ENCODE assay signal across 8 cellular contexts in genomic region chr15:64162869-64163661, GRCh38. TPM values are rescaled to one million over a fixed set of nuclear protein-coding genes. Genes with fewer than 3 reads are reported as not detected.
DNase-seq lines count a peak whose midpoint lies in the region; ATAC-seq, FAIRE-seq and TF ChIP-seq lines count a peak whose summit lies in the region.

TSS of gene PPIB (minus strand) at chr15:64163022. CDS start at chr15:64162986, 36 bp downstream.

- H3K9me1 ChIP-seq in endothelial cell of umbilical vein (replicated peaks; ENCODE audit: control insufficient read depth, extremely low read depth, insufficient read depth, low read length) = no peaks in the 10 kb centered on the region

- H3K9me3 ChIP-seq in OCI-LY1 (ENCODE audit: low read length) (no peaks in the 10 kb centered on the region), endothelial cell of umbilical vein (replicated peaks; ENCODE audit: control insufficient read depth, insufficient read depth, low read length) (no peaks in the 10 kb centered on the region), mononuclear cell (ENCODE audit: low read depth, low read length) (no peaks in the 10 kb centered on the region)

- peaks cover 56% of the 10 kb centered on the region for H3K4me1 ChIP-seq in OCI-LY1 (ENCODE audit: insufficient read depth, low read length, severe bottlenecking)
- peaks cover 16% of the 10 kb centered on the region for H3K4me1 ChIP-seq in endothelial cell of umbilical vein (ENCODE audit: control insufficient read depth, extremely low read depth, insufficient read depth, low read length)
- H3K4me1 ChIP-seq in mononuclear cell (ENCODE audit: insufficient read depth, low read length) = peaks cover 63% of the 10 kb centered on the region

- no peaks in the 10 kb centered on the region for H4K20me1 ChIP-seq in OCI-LY1 (ENCODE audit: insufficient read depth, low read length)
- H4K20me1 ChIP-seq in endothelial cell of umbilical vein (replicated peaks; ENCODE audit: control insufficient read depth, extremely low read depth, insufficient read depth, low read length) = no peaks in the 10 kb centered on the region

- H3K27me3 ChIP-seq in OCI-LY1 (ENCODE audit: insufficient read depth, low read length) = no peaks in the 10 kb centered on the region
- no peaks in the 10 kb centered on the region for H3K27me3 ChIP-seq in endothelial cell of umbilical vein (ENCODE audit: control insufficient read depth in 2 of 2, insufficient read depth in 2 of 2, low read length in 2 of 2)
- H3K27me3 ChIP-seq in mononuclear cell (ENCODE audit: insufficient read depth, low read length) = no peaks in the 10 kb centered on the region

- dilution Hi-C loops in endothelial cell of umbilical vein (cut with MboI; ENCODE audit: extremely low pct_ligation_motif_present, low sequenced_read_pairs) = no loop called here

- POLR2A ChIA-PET in endothelial cell of umbilical vein (lab: Charles Lee) = interaction anchor here (0.6 to 1.7 kb wide), 3 partner anchors 19 to 225 kb away, joined by 3 to 8 read pairs (median 7); partner anchors contain the start of gene TRIP4

- H3K4me3 ChIP-seq in OCI-LY1 (ENCODE audit: low read depth, low read length, poor library complexity, severe bottlenecking) = peak within 1 kb of the TSS; percentile 94
- peak within 1 kb of the TSS; percentile 77 to 96 (median 94) for H3K4me3 ChIP-seq in endothelial cell of umbilical vein (replicated peaks in 1 of 3; ENCODE audit: insufficient read depth in 1 of 3, low read depth in 1 of 3, low read length in 3 of 3)
- H3K4me3 ChIP-seq in mononuclear cell (ENCODE audit: low read length) = peak within 1 kb of the TSS; percentile 87

- BruUV-seq in endothelial cell of umbilical vein (replicated peaks; lab: Mats Ljungman, UMichigan) = no TSS peak

- ATAC-seq in GM21515 (IDR thresholded peaks at IDR 0.05; ENCODE audit: unreplicated experiment) = peak; percentile 88

- H3K27ac ChIP-seq in OCI-LY1 (ENCODE audit: low read depth, low read length, poor library complexity, severe bottlenecking) (peak within 1 kb of the TSS; percentile 78), endothelial cell of umbilical vein (ENCODE audit: insufficient read depth, low read depth, low read length) (peak within 1 kb of the TSS; percentile 70)

- no peaks in the 10 kb centered on the region for H3K9me2 ChIP-seq in OCI-LY1 (ENCODE audit: low read depth, low read length)

- FAIRE-seq in endothelial cell of umbilical vein (lab: Jason Lieb, UNC) = peak; percentile 92

- intact Hi-C loops in endothelial cell of umbilical vein (cut with micrococcal nuclease) = loop anchor here (1.0 to 2.0 kb wide), 3 partner anchors 85 to 224 kb away; partner anchors contain the start of genes CSNK1G1 and TRIP4

- H2AFZ ChIP-seq in OCI-LY1 (ENCODE audit: low read length) = peak within 1 kb of the TSS; percentile 33; the same call in 1 of the 2 replicates
- peak within 1 kb of the TSS; percentile 95 for H2AFZ ChIP-seq in endothelial cell of umbilical vein (ENCODE audit: low read depth, low read length)

- peaks cover 30% of the 10 kb centered on the region for H3K36me3 ChIP-seq in OCI-LY1 (ENCODE audit: insufficient read depth, low read length)
- peaks cover 9 to 21% of the 10 kb centered on the region in 2 experiments for H3K36me3 ChIP-seq in endothelial cell of umbilical vein (ENCODE audit: control insufficient read depth in 2 of 2, extremely low read depth in 1 of 2, insufficient read depth in 2 of 2, low read length in 2 of 2)

- peak within 1 kb of the TSS; percentile 94 for H3K4me2 ChIP-seq in OCI-LY1 (ENCODE audit: low read length)
- H3K4me2 ChIP-seq in endothelial cell of umbilical vein (ENCODE audit: insufficient read depth, low read length) = peak within 1 kb of the TSS; percentile 89

- peak; percentile 95 for TF ChIP-seq POLR2A in endothelial cell of umbilical vein (IDR thresholded peaks at IDR 0.05; ENCODE audit: low read depth, low read length)

- H3K9ac ChIP-seq in OCI-LY1 (ENCODE audit: low read length) (peak within 1 kb of the TSS; percentile 93), endothelial cell of umbilical vein (replicated peaks; ENCODE audit: extremely low read depth, insufficient read depth, low read length) (peak within 1 kb of the TSS; percentile 93)

- TF ChIP-seq CTCF in OCI-LY1 (IDR thresholded peaks at IDR 0.05; ENCODE audit: low read length) (peak; percentile 61), endothelial cell of umbilical vein (IDR thresholded peaks at IDR 0.05; ENCODE audit: extremely low read depth in 1 of 2, insufficient read depth in 1 of 2, low read depth in 1 of 2, low read length in 2 of 2) (peak; percentile 39 to 59)

- H3F3A ChIP-seq in OCI-LY1 (ENCODE audit: insufficient read depth, low read length) = no peaks in the 10 kb centered on the region

- H3K79me2 ChIP-seq in OCI-LY1 (ENCODE audit: insufficient read depth, low read length) = peaks cover 9% of the 10 kb centered on the region
- H3K79me2 ChIP-seq in endothelial cell of umbilical vein (ENCODE audit: control insufficient read depth, insufficient read depth, low read length) = peaks cover 38% of the 10 kb centered on the region

- CTCF ChIA-PET in endothelial cell of umbilical vein (lab: Charles Lee) = interaction anchor here (1.0 to 3.3 kb wide), 9 partner anchors 9 to 490 kb away, joined by 3 to 33 read pairs (median 4); partner anchors contain the start of genes CSNK1G1 and TRIP4

- DNase-seq in DMS 273 treated with DMSO at 0.1 percent for 48 hours (lab: John Stamatoyannopoulos, UW) = peak; percentile 86
- peak; percentile 94 for DNase-seq in HuH-7 (ENCODE audit: low spot score)
- DNase-seq in activated CD8-positive, alpha-beta memory T cell treated with anti-CD3 and anti-CD28 coated beads, Interleukin-2, amount 50 U/mL, for 48 hours = peak; percentile 97
- DNase-seq in endothelial cell of umbilical vein (ENCODE audit: low read depth, low spot score) = peak; percentile 98
- peak; percentile 90 for DNase-seq in stimulated activated CD8-positive, alpha-beta memory T cell treated with anti-CD3 and anti-CD28 coated beads, Interleukin-4, amount 100 ng/mL, for 1 hour (ENCODE audit: low read depth in 2 of 2, low spot score in 1 of 2)

TF ChIP-seq in endothelial cell of umbilical vein, 7 proteins besides CTCF, POLR2A, EP300 and RAD21:
- TF ChIP-seq FOS (IDR thresholded peaks at IDR 0.05; ENCODE audit: borderline replicate concordance, insufficient read depth, low read length) = no peak
- no peak for TF ChIP-seq JUN (IDR thresholded peaks at IDR 0.05; ENCODE audit: borderline replicate concordance, insufficient read depth, insufficient read length, low read depth)
- TF ChIP-seq MYC (IDR thresholded peaks at IDR 0.05; ENCODE audit: low read depth, low read length) = no peak
- peak; percentile 98 for TF ChIP-seq POLR2AphosphoS5 (IDR thresholded peaks at IDR 0.05; ENCODE audit: insufficient read depth, low read depth, low read length)
- TF ChIP-seq, protein P1, sequence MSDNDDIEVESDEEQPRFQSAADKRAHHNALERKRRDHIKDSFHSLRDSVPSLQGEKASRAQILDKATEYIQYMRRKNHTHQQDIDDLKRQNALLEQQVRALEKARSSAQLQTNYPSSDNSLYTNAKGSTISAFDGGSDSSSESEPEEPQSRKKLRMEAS (IDR thresholded peaks at IDR 0.05; ENCODE audit: insufficient read depth, insufficient read length) = no peak
TF ChIP-seq in endothelial cell of umbilical vein: peak in this region for 1.

RNA-seq across cellular contexts. Expression of gene PPIB, which starts in this region (rescaled TPM):
- 818 and 840 TPM in 2 replicates for total RNA-seq in endothelial cell of umbilical vein
- 1,157 and 1,240 TPM in 2 replicates for polyA plus RNA-seq in endothelial cell of umbilical vein
- 1,469 and 1,568 TPM in 2 replicates for polyA plus RNA-seq in endothelial cell of umbilical vein (2011; cell fraction: cytosol; rRNA removed)
- polyA plus RNA-seq in endothelial cell of umbilical vein (2011; cell fraction: nucleus; rRNA removed) = 547 and 579 TPM in 2 replicates
- polyA plus RNA-seq in endothelial cell of umbilical vein (2012) = 798 and 832 TPM in 2 replicates
- 564 and 566 TPM in 2 replicates for polyA minus RNA-seq in endothelial cell of umbilical vein
- polyA minus RNA-seq in endothelial cell of umbilical vein (2011; cell fraction: cytosol; rRNA and poly(A)+ RNA removed) = 260 TPM
- 61.5 and 75.7 TPM in 2 replicates for polyA minus RNA-seq in endothelial cell of umbilical vein (2011; cell fraction: nucleus; rRNA and poly(A)+ RNA removed)
- 219 TPM for total RNA-seq in mononuclear cell

Comparison
In these comparisons a context has a peak if more than half of its experiments do, and no peak if none do; other contexts are left out.
1. Peak in every context shown above with its lines: DNase-seq, ATAC-seq, H3K4me3 ChIP-seq and H3K27ac ChIP-seq.